Comparison of ENCODE assay signal across 23 cellular contexts in genomic region chr20:10794765-10795164, GRCh38.
"Had no signal": no experiment of that assay in that cellular context is flagged by ENCODE, and none has a peak within 500 bp of the region (broad histone marks: within the 10 kb centered on the region; RNA-seq: fewer than 3 reads in every experiment).

No MANE protein-coding gene starts in this region.

- H3K27me3 ChIP-seq: hepatocyte, neutrophil, ovary, sigmoid colon, spleen, suprapubic skin, tibial artery, upper lobe of right lung had no signal

- H3K36me3 Mint-ChIP-seq: naive thymus-derived CD4-positive, alpha-beta T cell; natural killer cell treated with Interleukin-12 subunit alpha and Interleukin-12 subunit beta and Interleukin-15 and Interleukin-18, amount 100 ng/mL, for 72 hours; stimulated activated effector memory CD8-positive, alpha-beta T cell treated with anti-CD3 and anti-CD28 coated beads, Interleukin-12 subunit alpha, Interleukin-12 subunit beta, amount 100 ng/mL, for 72 hours had no signal

- H3K4me2 ChIP-seq: hepatocyte had no signal

- DNase-seq: left ventricle myocardium inferior; midbrain; mucosa of descending colon; naive thymus-derived CD4-positive, alpha-beta T cell; ovary; posterior cingulate gyrus; psoas muscle; sigmoid colon; small intestine; spleen; stimulated activated CD4-positive, alpha-beta T cell treated with anti-CD3 and anti-CD28 coated beads, Interleukin-4, amount 100 ng/mL, for 24 hours; stimulated activated naive CD4-positive, alpha-beta T cell; tibial artery; trophoblast cell; upper lobe of right lung had no signal

- H3K79me2 ChIP-seq: hepatocyte had no signal

- ATAC-seq: mucosa of descending colon; naive thymus-derived CD4-positive, alpha-beta T cell; natural killer cell treated with Interleukin-12 subunit alpha and Interleukin-12 subunit beta and Interleukin-15 and Interleukin-18, amount 100 ng/mL, for 72 hours; psoas muscle; stimulated activated effector memory CD8-positive, alpha-beta T cell treated with anti-CD3 and anti-CD28 coated beads, Interleukin-12 subunit alpha, Interleukin-12 subunit beta, amount 100 ng/mL, for 72 hours; upper lobe of right lung had no signal

- H3K9me3 ChIP-seq: left ventricle myocardium inferior, mucosa of descending colon, neutrophil, ovary, psoas muscle, sigmoid colon, suprapubic skin, thoracic aorta, tibial artery, upper lobe of right lung had no signal

- H3K4me1 Mint-ChIP-seq: stimulated activated effector memory CD8-positive, alpha-beta T cell treated with anti-CD3 and anti-CD28 coated beads, Interleukin-12 subunit alpha, Interleukin-12 subunit beta, amount 100 ng/mL, for 72 hours had no signal

- H3K9me3 Mint-ChIP-seq: stimulated activated naive CD8-positive, alpha-beta T cell treated with anti-CD3 and anti-CD28 coated beads, Interleukin-15, Interleukin-2, amounts not matched to agents 100 ng/mL and 50 ng/mL, for 24 hours had no signal

- H3K36me3 ChIP-seq: left ventricle myocardium inferior, neutrophil, ovary, sigmoid colon, spleen, suprapubic skin, thoracic aorta, tibial artery, upper lobe of right lung had no signal

- H3K4me3 Mint-ChIP-seq: naive thymus-derived CD4-positive, alpha-beta T cell; natural killer cell treated with Interleukin-12 subunit alpha and Interleukin-12 subunit beta and Interleukin-15 and Interleukin-18, amount 100 ng/mL, for 72 hours; stimulated activated effector memory CD8-positive, alpha-beta T cell treated with anti-CD3 and anti-CD28 coated beads, Interleukin-12 subunit alpha, Interleukin-12 subunit beta, amount 100 ng/mL, for 72 hours; stimulated activated naive CD8-positive, alpha-beta T cell treated with anti-CD3 and anti-CD28 coated beads, Interleukin-15, Interleukin-2, amounts not matched to agents 100 ng/mL and 50 ng/mL, for 24 hours had no signal

- H3K27me3 Mint-ChIP-seq: stimulated activated naive CD8-positive, alpha-beta T cell treated with anti-CD3 and anti-CD28 coated beads, Interleukin-15, Interleukin-2, amounts not matched to agents 100 ng/mL and 50 ng/mL, for 24 hours had no signal

- H3K27ac ChIP-seq: hepatocyte, left ventricle myocardium inferior, neutrophil, ovary, psoas muscle, sigmoid colon, spleen, suprapubic skin, thoracic aorta, tibial artery, upper lobe of right lung had no signal

- H3K4me3 ChIP-seq: hepatocyte, left ventricle myocardium inferior, lung, mucosa of descending colon, ovary, psoas muscle, sigmoid colon, spleen, suprapubic skin, thoracic aorta, tibial artery, upper lobe of right lung had no signal

- H3K27ac Mint-ChIP-seq: naive thymus-derived CD4-positive, alpha-beta T cell; natural killer cell treated with Interleukin-12 subunit alpha and Interleukin-12 subunit beta and Interleukin-15 and Interleukin-18, amount 100 ng/mL, for 72 hours; stimulated activated effector memory CD8-positive, alpha-beta T cell treated with anti-CD3 and anti-CD28 coated beads, Interleukin-12 subunit alpha, Interleukin-12 subunit beta, amount 100 ng/mL, for 72 hours; stimulated activated naive CD8-positive, alpha-beta T cell treated with anti-CD3 and anti-CD28 coated beads, Interleukin-15, Interleukin-2, amounts not matched to agents 100 ng/mL and 50 ng/mL, for 24 hours had no signal

- H2AFZ ChIP-seq: hepatocyte had no signal

- H3K4me1 ChIP-seq: left ventricle myocardium inferior, psoas muscle, spleen, upper lobe of right lung had no signal
